In genomic region chr6:138005846-138006245, GRCh38 we compare ENCODE assay signal across 30 cellular contexts.
DNase-seq lines count a peak whose midpoint lies in the region; ATAC-seq and TF ChIP-seq lines count a peak whose summit lies in the region.
"Had no signal": no experiment of that assay in that cellular context is flagged by ENCODE, and none has a peak within 500 bp of the region (broad histone marks: within the 10 kb centered on the region; RNA-seq: fewer than 3 reads in every experiment).

No MANE protein-coding gene starts in this region.

- peaks cover 42% of the 10 kb centered on the region for H3K4me1 ChIP-seq in KMS-11 (ENCODE audit: low read depth, poor library complexity, severe bottlenecking)
- H3K4me1 ChIP-seq in Panc1 (ENCODE audit: control insufficient read depth, insufficient read depth, low read length): peaks cover 56% of the 10 kb centered on the region
- peaks cover 13% of the 10 kb centered on the region for H3K4me1 ChIP-seq in foreskin keratinocyte
- H3K4me1 ChIP-seq: pancreas had no signal

- ATAC-seq in activated CD4-positive, alpha-beta T cell treated with anti-CD3 and anti-CD28 coated beads for 36 hours: peak; percentile 79
- ATAC-seq in Panc1 (no peak), GM21381 (IDR thresholded peaks at IDR 0.05; ENCODE audit: unreplicated experiment) (no peak), foreskin keratinocyte (no peak)
- ATAC-seq: activated CD8-positive, alpha-beta memory T cell treated with anti-CD3 and anti-CD28 coated beads, Interleukin-2, amount 10 ng/mL, durations not matched to agents 7 days and 5 days; heart right ventricle; pancreas; Right ventricle myocardium inferior; SK-N-SH treated with all-trans-retinoic acid at 6 μM for 48 hours; T-helper 17 cell had no signal

- TF ChIP-seq CTCF in GM12865 (IDR thresholded peaks at IDR 0.05; ENCODE audit: insufficient read depth, low read depth, low read length, missing control alignments) (no peak), KMS-11 (conservative IDR thresholded peaks at IDR 0.05; ENCODE audit: low read depth, low read length) (no peak), Panc1 (IDR thresholded peaks at IDR 0.05) (no peak), foreskin keratinocyte (conservative IDR thresholded peaks at IDR 0.05) (no peak)

- no peaks in the 10 kb centered on the region for H3K36me3 ChIP-seq in KMS-11 (ENCODE audit: insufficient read depth)
- H3K36me3 ChIP-seq in Panc1 (ENCODE audit: control insufficient read depth, insufficient read depth, low read length): no peaks in the 10 kb centered on the region
- H3K36me3 ChIP-seq: heart right ventricle, pancreas, transverse colon had no signal

- no peaks in the 10 kb centered on the region for H3K9me3 ChIP-seq in Panc1 (ENCODE audit: control insufficient read depth, insufficient read depth, low read depth, low read length)
- H3K9me3 ChIP-seq: heart right ventricle, pancreas, transverse colon had no signal

- H3K79me2 ChIP-seq in KMS-11 (ENCODE audit: insufficient read depth, low read depth): no peaks in the 10 kb centered on the region

- H3K9ac ChIP-seq in KMS-11: no peak overlapping the region

- H3K4me2 ChIP-seq in KMS-11: peak overlapping the region; percentile 61

- intact Hi-C loops in activated CD4-positive, alpha-beta T cell treated with anti-CD3 and anti-CD28 coated beads for 36 hours (cut with DNase I, micrococcal nuclease): loop anchor here in 1 of 2 experiments (1.0 to 5.0 kb wide), 3 partner anchors 61 to 301 kb away; no protein-coding TSS in a partner anchor
- intact Hi-C loops in Panc1 (cut with micrococcal nuclease; ENCODE audit: unreplicated experiment): loop anchor here (10.0 kb wide), 1 partner anchor 409 kb away; no protein-coding TSS in a partner anchor

- H3K27me3 Mint-ChIP-seq in activated CD4-positive, alpha-beta T cell treated with anti-CD3 and anti-CD28 coated beads for 36 hours: no peaks in the 10 kb centered on the region
- H3K27me3 Mint-ChIP-seq: T-helper 17 cell had no signal

- H3K27ac ChIP-seq in KMS-11: peak overlapping the region; percentile 2; the same call in 1 of the 2 replicates
- H3K27ac ChIP-seq in Panc1 (ENCODE audit: low read length): peak overlapping the region; percentile 74
- H3K27ac ChIP-seq in foreskin keratinocyte: no peak overlapping the region
- H3K27ac ChIP-seq: coronary artery, heart right ventricle, HL-60, pancreas, transverse colon had no signal

- BruUV-seq in Panc1 (replicated peaks; lab: Mats Ljungman, UMichigan): no TSS peak

- POLR2A ChIA-PET in activated CD4-positive, alpha-beta T cell treated with anti-CD3 and anti-CD28 coated beads for 36 hours (lab: Charles Lee): no interaction called here
- POLR2A ChIA-PET in Panc1 (lab: Charles Lee): interaction anchor here (0.5 kb wide), 1 partner anchor 974 kb away, joined by 3 read pairs; no protein-coding TSS in a partner anchor

- peaks cover 17% of the 10 kb centered on the region for H3K4me1 Mint-ChIP-seq in activated CD4-positive, alpha-beta T cell treated with anti-CD3 and anti-CD28 coated beads for 36 hours

- CTCF ChIA-PET in activated CD4-positive, alpha-beta T cell treated with anti-CD3 and anti-CD28 coated beads for 36 hours (lab: Charles Lee): interaction anchor here (0.7 to 5.2 kb wide), 25 partner anchors 11 to 470 kb away, joined by 3 to 27 read pairs (median 5); partner anchors contain the start of gene TNFAIP3
- CTCF ChIA-PET in Panc1 (lab: Charles Lee): interaction anchor here (0.6 to 1.4 kb wide), 2 partner anchors 11 to 590 kb away, joined by 3 to 4 read pairs; no protein-coding TSS in a partner anchor

- no peak overlapping the region; the same call in 1 of the 2 replicates for H2AFZ ChIP-seq in KMS-11 (ENCODE audit: low read depth)

- no peaks in the 10 kb centered on the region for H3K36me3 Mint-ChIP-seq in activated CD4-positive, alpha-beta T cell treated with anti-CD3 and anti-CD28 coated beads for 36 hours (ENCODE audit: low read depth)
- H3K36me3 Mint-ChIP-seq: activated CD8-positive, alpha-beta memory T cell treated with anti-CD3 and anti-CD28 coated beads, Interleukin-2, amount 10 ng/mL, durations not matched to agents 7 days and 5 days; activated naive CD8-positive, alpha-beta T cell treated with anti-CD3 and anti-CD28 coated beads for 36 hours had no signal

- H4K20me1 ChIP-seq in KMS-11 (ENCODE audit: insufficient read depth): no peaks in the 10 kb centered on the region

- H3K27me3 ChIP-seq in KMS-11 (ENCODE audit: insufficient read depth, low read depth) (no peaks in the 10 kb centered on the region), Panc1 (ENCODE audit: control insufficient read depth, insufficient read depth, low read length) (no peaks in the 10 kb centered on the region), foreskin keratinocyte (no peaks in the 10 kb centered on the region)
- H3K27me3 ChIP-seq: heart right ventricle, pancreas, transverse colon had no signal

- no peaks in the 10 kb centered on the region for H3K9me3 Mint-ChIP-seq in activated CD4-positive, alpha-beta T cell treated with anti-CD3 and anti-CD28 coated beads for 36 hours (ENCODE audit: low read depth)
- H3K9me3 Mint-ChIP-seq: activated naive CD8-positive, alpha-beta T cell treated with anti-CD3 and anti-CD28 coated beads for 36 hours; neural crest cell had no signal

- peak; percentile 49 for DNase-seq in activated CD4-positive, alpha-beta T cell treated with anti-CD3 and anti-CD28 coated beads for 36 hours
- no peak for DNase-seq in activated CD4-positive, alpha-beta T cell treated with anti-CD3 and anti-CD28 coated beads for 1 hour
- DNase-seq in GM12865 (ENCODE audit: low read depth) (peak; percentile 52), Panc1 (ENCODE audit: low read depth, low spot score) (no peak), H4 (ENCODE audit: low spot score) (no peak), foreskin keratinocyte (no peak)
- DNase-seq: activated CD8-positive, alpha-beta memory T cell treated with anti-CD3 and anti-CD28 coated beads, Interleukin-2, amount 10 ng/mL, durations not matched to agents 7 days and 5 days; activated naive CD8-positive, alpha-beta T cell treated with anti-CD3 and anti-CD28 coated beads for 36 hours; DMS53; foreskin melanocyte; heart right ventricle; Karpas-422; kidney glomerular epithelial cell; NCI-H1930; NCI-H446; OCI-M1; pancreas; retina; stimulated activated CD4-positive, alpha-beta T cell treated with anti-CD3 and anti-CD28 coated beads, Interleukin-1b, Interleukin-23, amount 100 ng/mL, for 48 hours; T-helper 17 cell; transverse colon had no signal

- in situ Hi-C loops in Panc1 (cut with HindIII; ENCODE audit: low pct_unique_long_range_greater_than_20kb, low sequenced_read_pairs): no loop called here

- H3K4me3 Mint-ChIP-seq in activated CD4-positive, alpha-beta T cell treated with anti-CD3 and anti-CD28 coated beads for 36 hours: no peak overlapping the region
- H3K4me3 Mint-ChIP-seq: activated CD8-positive, alpha-beta memory T cell treated with anti-CD3 and anti-CD28 coated beads, Interleukin-2, amount 10 ng/mL, durations not matched to agents 7 days and 5 days; activated naive CD8-positive, alpha-beta T cell treated with anti-CD3 and anti-CD28 coated beads for 36 hours; B cell; neural crest cell; T-helper 17 cell had no signal

- H3K4me3 ChIP-seq in GM12865 (ENCODE audit: low read depth, low read length): no peak overlapping the region
- H3K4me3 ChIP-seq in KMS-11 (IDR thresholded peaks at IDR 0.05; ENCODE audit: insufficient read depth, low read depth, low read length): no peak overlapping the region
- H3K4me3 ChIP-seq in Panc1 (ENCODE audit: low read depth in 2 of 2, low read length in 2 of 2): no peak overlapping the region
- H3K4me3 ChIP-seq: coronary artery, heart right ventricle, pancreas, skin epidermis, transverse colon had no signal

- H3K27ac Mint-ChIP-seq in activated CD4-positive, alpha-beta T cell treated with anti-CD3 and anti-CD28 coated beads for 36 hours: no peak overlapping the region
- H3K27ac Mint-ChIP-seq: activated CD8-positive, alpha-beta memory T cell treated with anti-CD3 and anti-CD28 coated beads, Interleukin-2, amount 10 ng/mL, durations not matched to agents 7 days and 5 days; activated naive CD8-positive, alpha-beta T cell treated with anti-CD3 and anti-CD28 coated beads for 36 hours; B cell had no signal

Comparison
In these comparisons a context has a peak if more than half of its experiments do, and no peak if none do; other contexts are left out.
1. DNase-seq: peak in activated CD4-positive, alpha-beta T cell treated with anti-CD3 and anti-CD28 coated beads for 36 hours (single experiment) and GM12865 (single experiment); none in activated CD4-positive, alpha-beta T cell treated with anti-CD3 and anti-CD28 coated beads for 1 hour (single experiment), Panc1 (single experiment), H4 (single experiment) and foreskin keratinocyte (0 of 2).